In genomic region chr1:179059185-179059483, GRCh38 we compare ENCODE assay signal across 20 cellular contexts. TPM values are rescaled to one million over a fixed set of nuclear protein-coding genes. Genes with fewer than 3 reads are reported as not detected.
DNase-seq lines count a peak whose midpoint lies in the region; ATAC-seq and TF ChIP-seq lines count a peak whose summit lies in the region.
"Had no signal": no experiment of that assay in that cellular context is flagged by ENCODE, and none has a peak within 500 bp of the region (broad histone marks: within the 10 kb centered on the region; RNA-seq: fewer than 3 reads in every experiment).

No MANE protein-coding gene starts in this region.

- TF ChIP-seq CTCF in PC-3 (conservative IDR thresholded peaks at IDR 0.05; ENCODE audit: low read depth, low read length) (no peak), osteoblast (IDR thresholded peaks at IDR 0.05; ENCODE audit: extremely low read depth, low read depth, low read length) (no peak), natural killer cell (IDR thresholded peaks at IDR 0.05) (no peak)

- no peak overlapping the region for H3K27ac Mint-ChIP-seq in natural killer cell

- H3F3A ChIP-seq in PC-3 (ENCODE audit: low read length, unreplicated experiment), result no peaks in the 10 kb centered on the region

- no peaks in the 10 kb centered on the region for H3K27me3 Mint-ChIP-seq in natural killer cell (ENCODE audit: low read depth in 2 of 2)
- H3K27me3 Mint-ChIP-seq: central memory CD8-positive, alpha-beta T cell had no signal

- no peaks in the 10 kb centered on the region for H4K20me1 ChIP-seq in PC-3 (ENCODE audit: low read length)
- H4K20me1 ChIP-seq in osteoblast (ENCODE audit: insufficient read depth, low read length), result no peaks in the 10 kb centered on the region
- H4K20me1 ChIP-seq: BLaER1 had no signal

- H3K27me3 ChIP-seq in HUES6 (ENCODE audit: control insufficient read depth, insufficient read depth, low read length) (no peaks in the 10 kb centered on the region), PC-3 (ENCODE audit: low read length) (no peaks in the 10 kb centered on the region), osteoblast (ENCODE audit: insufficient read depth, low read length) (no peaks in the 10 kb centered on the region)
- H3K27me3 ChIP-seq: BLaER1, testis had no signal

- ATAC-seq in PC-3, result no peak
- ATAC-seq in natural killer cell, result no peak
- ATAC-seq: GM12878 had no signal

- no peaks in the 10 kb centered on the region for H3K9me3 Mint-ChIP-seq in natural killer cell
- H3K9me3 Mint-ChIP-seq: central memory CD8-positive, alpha-beta T cell had no signal

- POLR2A ChIA-PET in PC-3 (lab: Charles Lee; ENCODE audit: unreplicated experiment), result no interaction called here

- intact Hi-C loops in PC-3 (cut with micrococcal nuclease), result no loop called here
- intact Hi-C loops in natural killer cell (cut with micrococcal nuclease), result no loop called here

- H3K9ac ChIP-seq in HUES6 (ENCODE audit: low read length) (no peak overlapping the region), PC-3 (ENCODE audit: low read length) (no peak overlapping the region)
- H3K9ac ChIP-seq: BLaER1 had no signal

- H3K36me3 ChIP-seq in HUES6 (ENCODE audit: control insufficient read depth, insufficient read depth, low read length), result peaks cover 23% of the 10 kb centered on the region
- H3K36me3 ChIP-seq in PC-3 (ENCODE audit: low read depth, low read length), result peaks cover 4% of the 10 kb centered on the region; the same call in 1 of the 2 replicates
- peaks cover 6% of the 10 kb centered on the region for H3K36me3 ChIP-seq in osteoblast (ENCODE audit: insufficient read depth, low read length)

- H3K79me2 ChIP-seq in PC-3 (ENCODE audit: low read length) (no peaks in the 10 kb centered on the region), osteoblast (ENCODE audit: insufficient read depth, low read length) (peaks cover 6% of the 10 kb centered on the region)

- H3K27ac ChIP-seq in HUES6 (ENCODE audit: low read depth, low read length) (peak overlapping the region; percentile 31; the same call in 1 of the 2 replicates), PC-3 (ENCODE audit: low read length) (no peak overlapping the region), epithelial cell of prostate (peak overlapping the region; percentile 68), osteoblast (ENCODE audit: low read depth, low read length) (peak overlapping the region; percentile 81)
- H3K27ac ChIP-seq: BLaER1, testis had no signal

- CTCF ChIA-PET in PC-3 (lab: Charles Lee), result no interaction called here

- H3K9me2 ChIP-seq in PC-3 (replicated peaks; ENCODE audit: low read length), result no peaks in the 10 kb centered on the region

- peaks cover 19% of the 10 kb centered on the region for H3K4me1 ChIP-seq in HUES6 (ENCODE audit: control insufficient read depth, insufficient read depth, low read length)
- peaks cover 31% of the 10 kb centered on the region for H3K4me1 ChIP-seq in PC-3 (ENCODE audit: insufficient read depth, low read length)
- peaks cover 25% of the 10 kb centered on the region for H3K4me1 ChIP-seq in osteoblast (ENCODE audit: insufficient read depth, low read length)
- H3K4me1 ChIP-seq: BLaER1 had no signal

- H3K36me3 Mint-ChIP-seq in natural killer cell, result peaks cover 16% of the 10 kb centered on the region

- DNase-seq in PC-3 (no peak), epithelial cell of prostate (ENCODE audit: low read depth, low spot score) (no peak), osteoblast (ENCODE audit: insufficient read length, low spot score, missing footprints) (no peak), natural killer cell (no peak), ureter (ENCODE audit: low spot score) (no peak), RPMI8226 (no peak), epidermal melanocyte (ENCODE audit: insufficient read length, low spot score) (no peak)
- DNase-seq: activated CD4-positive, alpha-beta T cell treated with anti-CD3 and anti-CD28 coated beads for 48 hours; activated gamma-delta T cell; amniotic stem cell; effector CD8-positive, alpha-beta T cell; GDM1; MM.1S; NCI-H2029; NCI-H446 treated with DMSO at 0.1 percent for 48 hours; testis had no signal

- H3K4me3 ChIP-seq in HUES6 (ENCODE audit: low read depth, low read length) (no peak overlapping the region), PC-3 (ENCODE audit: low read length) (no peak overlapping the region), osteoblast (ENCODE audit: insufficient read depth, low read length) (no peak overlapping the region)
- H3K4me3 ChIP-seq: BLaER1, GM12878, testis had no signal

- BruUV-seq in PC-3 (replicated peaks; lab: Mats Ljungman, UMichigan), result no TSS peak

- H3K4me1 Mint-ChIP-seq in natural killer cell, result no peaks in the 10 kb centered on the region
- H3K4me1 Mint-ChIP-seq: central memory CD8-positive, alpha-beta T cell had no signal

- H3K4me2 ChIP-seq in PC-3 (ENCODE audit: low read length) (peak overlapping the region; percentile 17; the same call in 1 of the 2 replicates), osteoblast (ENCODE audit: insufficient read depth, low read length) (peak overlapping the region; percentile 33)
- H3K4me2 ChIP-seq: BLaER1 had no signal

- no peak overlapping the region for H3K4me3 Mint-ChIP-seq in natural killer cell
- H3K4me3 Mint-ChIP-seq: central memory CD8-positive, alpha-beta T cell had no signal

- H2AFZ ChIP-seq in PC-3 (ENCODE audit: low read length) (no peak overlapping the region), osteoblast (ENCODE audit: low read length) (no peak overlapping the region)

- no peaks in the 10 kb centered on the region; the same call in 1 of the 2 replicates for H3K9me3 ChIP-seq in HUES6 (ENCODE audit: control insufficient read depth, insufficient read depth, low read depth, low read length)
- no peaks in the 10 kb centered on the region for H3K9me3 ChIP-seq in PC-3 (ENCODE audit: low read length)
- H3K9me3 ChIP-seq in osteoblast (ENCODE audit: low read depth, low read length), result no peaks in the 10 kb centered on the region
- H3K9me3 ChIP-seq: BLaER1, testis had no signal

RNA-seq across cellular contexts. Expression of gene TOR3A, which starts 22.7 kb away (rescaled TPM):
- total RNA-seq in PC-3 (2014; rRNA removed) (70.8 and 95.5 TPM in 2 replicates), osteoblast (34.2 and 44.2 TPM in 2 replicates), natural killer cell (10 to 100 TPM; 22.7 to 33.3 (median 29.0) TPM), ureter (27.4 TPM)

RNA-seq across cellular contexts. Expression of gene FAM20B, which starts 33.4 kb away (rescaled TPM):
- total RNA-seq in PC-3 (2014; rRNA removed) (20.1 and 21.1 TPM in 2 replicates), osteoblast (43.1 and 43.9 TPM in 2 replicates), natural killer cell (10 to 100 TPM; 27.6 to 35.2 (median 29.0) TPM), ureter (56.5 TPM)
